In the genomic region with DNA sequence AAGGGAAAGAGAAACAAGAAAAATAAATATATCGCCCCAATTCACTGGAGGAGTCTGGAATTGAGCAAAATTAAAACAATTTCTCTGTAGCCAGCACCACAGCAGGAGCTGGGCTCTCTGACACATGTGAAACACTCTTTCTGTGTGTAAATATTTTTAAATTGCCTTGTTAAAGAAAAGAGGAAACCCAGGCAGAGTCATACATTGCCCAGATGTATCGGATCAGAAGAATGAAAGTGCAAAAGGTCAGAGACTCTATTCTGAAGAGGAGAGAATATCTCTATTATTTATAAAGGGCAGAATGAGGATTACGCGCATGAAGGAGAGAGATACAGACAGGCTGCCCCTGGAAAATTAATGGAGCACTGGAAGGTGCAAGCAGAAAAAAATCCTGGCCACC, we compare ENCODE assay signal across 12 cellular contexts.
DNase-seq lines count a peak whose midpoint lies in the region; ATAC-seq and TF ChIP-seq lines count a peak whose summit lies in the region.
"Had no signal": no experiment of that assay in that cellular context is flagged by ENCODE, and none has a peak within 500 bp of the region (broad histone marks: within the 10 kb centered on the region; RNA-seq: fewer than 3 reads in every experiment).

No MANE protein-coding gene starts in this region.

- ATAC-seq in GM18870 (IDR thresholded peaks at IDR 0.05; ENCODE audit: unreplicated experiment): peak; percentile 92
- peak; percentile 87 for ATAC-seq in GM21737 (IDR thresholded peaks at IDR 0.05; ENCODE audit: unreplicated experiment)
- ATAC-seq in HG03354 (IDR thresholded peaks at IDR 0.05; ENCODE audit: poor library complexity, severe bottlenecking, unreplicated experiment): peak; percentile 85
- ATAC-seq in activated CD8-positive, alpha-beta T cell treated with anti-CD3 and anti-CD28 coated beads, Interleukin-2, amount 10 ng/mL, durations not matched to agents 7 days and 5 days: no peak
- ATAC-seq: heart left ventricle had no signal

- no peak for DNase-seq in glutamatergic neuron
- DNase-seq in type B pancreatic cell (ENCODE audit: extremely low spot score, unreplicated experiment): no peak
- no peak for DNase-seq in activated CD8-positive, alpha-beta T cell treated with anti-CD3 and anti-CD28 coated beads, Interleukin-2, amount 10 ng/mL, durations not matched to agents 7 days and 5 days
- DNase-seq in activated CD4-positive, alpha-beta T cell treated with anti-CD3 and anti-CD28 coated beads for 4 hours: no peak
- DNase-seq in C1 segment of cervical spinal cord (lab: John Stamatoyannopoulos, UW): no peak
- DNase-seq: heart left ventricle; Kasumi-1; stimulated activated naive CD4-positive, alpha-beta T cell had no signal

- H3K27ac Mint-ChIP-seq in glutamatergic neuron (ENCODE audit: unreplicated experiment) (peak overlapping the region; percentile 97), type B pancreatic cell (no peak overlapping the region)
- H3K27ac Mint-ChIP-seq in activated CD8-positive, alpha-beta T cell treated with anti-CD3 and anti-CD28 coated beads, Interleukin-2, amount 10 ng/mL, durations not matched to agents 7 days and 5 days: no peak overlapping the region
- H3K27ac Mint-ChIP-seq: T-helper 2 cell treated with Interferon-gamma antibody and Interleukin-4, amounts not matched to agents 5 μg/mL and 100 μg/mL, for 36 hours had no signal

- CTCF ChIA-PET in activated CD8-positive, alpha-beta T cell treated with anti-CD3 and anti-CD28 coated beads, Interleukin-2, amount 10 ng/mL, durations not matched to agents 7 days and 5 days (lab: Charles Lee): no interaction called here

- POLR2A ChIA-PET in activated CD8-positive, alpha-beta T cell treated with anti-CD3 and anti-CD28 coated beads, Interleukin-2, amount 10 ng/mL, durations not matched to agents 7 days and 5 days (lab: Charles Lee): no interaction called here

- H3K27me3 Mint-ChIP-seq in glutamatergic neuron (ENCODE audit: unreplicated experiment) (no peaks in the 10 kb centered on the region), type B pancreatic cell (no peaks in the 10 kb centered on the region)
- H3K27me3 Mint-ChIP-seq in activated CD8-positive, alpha-beta T cell treated with anti-CD3 and anti-CD28 coated beads, Interleukin-2, amount 10 ng/mL, durations not matched to agents 7 days and 5 days (ENCODE audit: low read depth): peaks cover 5% of the 10 kb centered on the region

- H3K4me3 Mint-ChIP-seq in glutamatergic neuron (ENCODE audit: unreplicated experiment): peak overlapping the region; percentile 51
- no peak overlapping the region for H3K4me3 Mint-ChIP-seq in type B pancreatic cell
- H3K4me3 Mint-ChIP-seq in activated CD8-positive, alpha-beta T cell treated with anti-CD3 and anti-CD28 coated beads, Interleukin-2, amount 10 ng/mL, durations not matched to agents 7 days and 5 days: no peak overlapping the region
- H3K4me3 Mint-ChIP-seq: T-helper 2 cell treated with Interferon-gamma antibody and Interleukin-4, amounts not matched to agents 5 μg/mL and 100 μg/mL, for 36 hours had no signal

- H3K9me3 Mint-ChIP-seq in glutamatergic neuron (ENCODE audit: unreplicated experiment) (peaks cover 9% of the 10 kb centered on the region), type B pancreatic cell (no peaks in the 10 kb centered on the region)
- no peaks in the 10 kb centered on the region for H3K9me3 Mint-ChIP-seq in activated CD8-positive, alpha-beta T cell treated with anti-CD3 and anti-CD28 coated beads, Interleukin-2, amount 10 ng/mL, durations not matched to agents 7 days and 5 days (ENCODE audit: insufficient read depth)

- H3K4me1 Mint-ChIP-seq in glutamatergic neuron (ENCODE audit: low read depth, unreplicated experiment) (peaks cover 35% of the 10 kb centered on the region), type B pancreatic cell (ENCODE audit: unreplicated experiment) (peaks cover 10% of the 10 kb centered on the region)
- H3K4me1 Mint-ChIP-seq in activated CD8-positive, alpha-beta T cell treated with anti-CD3 and anti-CD28 coated beads, Interleukin-2, amount 10 ng/mL, durations not matched to agents 7 days and 5 days (ENCODE audit: low read depth): no peaks in the 10 kb centered on the region

- TF ChIP-seq CTCF in glutamatergic neuron (IDR thresholded peaks at IDR 0.05; ENCODE audit: partially characterized antibody, unreplicated experiment) (no peak), type B pancreatic cell (conservative IDR thresholded peaks at IDR 0.05) (no peak)

- H3K36me3 Mint-ChIP-seq in glutamatergic neuron (ENCODE audit: unreplicated experiment) (no peaks in the 10 kb centered on the region), type B pancreatic cell (no peaks in the 10 kb centered on the region)
- H3K36me3 Mint-ChIP-seq in activated CD8-positive, alpha-beta T cell treated with anti-CD3 and anti-CD28 coated beads, Interleukin-2, amount 10 ng/mL, durations not matched to agents 7 days and 5 days (ENCODE audit: low read depth): no peaks in the 10 kb centered on the region
